ENCODE assay signal across 14 cellular contexts in genomic region chr1:13737388-13737787, GRCh38. TPM values are rescaled to one million over a fixed set of nuclear protein-coding genes. Genes with fewer than 3 reads are reported as not detected.
DNase-seq lines count a peak whose midpoint lies in the region; ATAC-seq lines count a peak whose summit lies in the region.
"Had no signal": no experiment of that assay in that cellular context is flagged by ENCODE, and none has a peak within 500 bp of the region (broad histone marks: within the 10 kb centered on the region; RNA-seq: fewer than 3 reads in every experiment).

No MANE protein-coding gene starts in this region.

- CTCF ChIA-PET in activated CD4-positive, alpha-beta T cell treated with anti-CD3 and anti-CD28 coated beads for 36 hours (lab: Charles Lee) = interaction anchor here (1.2 to 1.7 kb wide), 2 partner anchors 10 to 11 kb away, joined by 5 read pairs; no protein-coding TSS in a partner anchor

- no peaks in the 10 kb centered on the region for H3K27me3 ChIP-seq in HAP-1 (ENCODE audit: low read depth)
- H3K27me3 ChIP-seq: colonic mucosa, spleen, upper lobe of left lung had no signal

- H3K27me3 Mint-ChIP-seq in activated CD4-positive, alpha-beta T cell treated with anti-CD3 and anti-CD28 coated beads for 36 hours = no peaks in the 10 kb centered on the region
- H3K27me3 Mint-ChIP-seq in activated naive CD8-positive, alpha-beta T cell = no peaks in the 10 kb centered on the region
- H3K27me3 Mint-ChIP-seq in stimulated activated memory B cell treated with anti-CD40 and anti-IgM and Interleukin-4, amounts not matched to agents 10 μg/mL and 1 μg/mL and 100 μg/mL, for 72 hours = no peaks in the 10 kb centered on the region

- H3K4me3 ChIP-seq in HAP-1 = no peak overlapping the region
- H3K4me3 ChIP-seq: colonic mucosa, lower lobe of right lung, spleen, upper lobe of left lung had no signal

- peak overlapping the region; percentile 17 for H3K27ac Mint-ChIP-seq in activated CD4-positive, alpha-beta T cell treated with anti-CD3 and anti-CD28 coated beads for 36 hours
- peak overlapping the region; percentile 67 for H3K27ac Mint-ChIP-seq in activated naive CD8-positive, alpha-beta T cell
- H3K27ac Mint-ChIP-seq in stimulated activated memory B cell treated with anti-CD40 and anti-IgM and Interleukin-4, amounts not matched to agents 10 μg/mL and 1 μg/mL and 100 μg/mL, for 72 hours = peak overlapping the region; percentile 77

- no peaks in the 10 kb centered on the region; the same call in 1 of the 2 replicates for H3K36me3 ChIP-seq in HAP-1 (replicated peaks)
- H3K36me3 ChIP-seq: colonic mucosa had no signal

- DNase-seq in activated CD4-positive, alpha-beta T cell treated with anti-CD3 and anti-CD28 coated beads for 36 hours = no peak
- DNase-seq in activated CD4-positive, alpha-beta T cell treated with anti-CD3 and anti-CD28 coated beads, Interleukin-2, amount 50 U/mL, for 4 hours = no peak
- DNase-seq in NCI-H1436 treated with DMSO at 0.1 percent for 48 hours (lab: John Stamatoyannopoulos, UW) (peak; percentile 81), cardiac septum (ENCODE audit: low spot score) (no peak), HAP-1 (ENCODE audit: low spot score in 2 of 2) (no peak)
- DNase-seq: colonic mucosa, hippocampal formation, lower lobe of right lung, NCI-H1694, spleen, upper lobe of left lung had no signal

- peak; percentile 79 for ATAC-seq in activated CD4-positive, alpha-beta T cell treated with anti-CD3 and anti-CD28 coated beads for 36 hours
- ATAC-seq in stimulated activated memory B cell treated with anti-CD40 and anti-IgM and Interleukin-4, amounts not matched to agents 10 μg/mL and 1 μg/mL and 100 μg/mL, for 72 hours = no peak
- no peak for ATAC-seq in GM18858 (IDR thresholded peaks at IDR 0.05; ENCODE audit: unreplicated experiment)
- ATAC-seq: lower lobe of right lung had no signal

- H3K4me1 ChIP-seq in HAP-1 = no peaks in the 10 kb centered on the region; the same call in 1 of the 2 replicates
- H3K4me1 ChIP-seq: colonic mucosa, lower lobe of right lung had no signal

- peaks cover 16% of the 10 kb centered on the region for H3K36me3 Mint-ChIP-seq in activated CD4-positive, alpha-beta T cell treated with anti-CD3 and anti-CD28 coated beads for 36 hours (ENCODE audit: low read depth)
- H3K36me3 Mint-ChIP-seq in activated naive CD8-positive, alpha-beta T cell = peaks cover 4% of the 10 kb centered on the region
- peaks cover 31% of the 10 kb centered on the region for H3K36me3 Mint-ChIP-seq in stimulated activated memory B cell treated with anti-CD40 and anti-IgM and Interleukin-4, amounts not matched to agents 10 μg/mL and 1 μg/mL and 100 μg/mL, for 72 hours

- in situ Hi-C loops in HAP-1 (cut with MboI; ENCODE audit: low sequenced_read_pairs) = no loop called here

- no peaks in the 10 kb centered on the region for H3K9me3 Mint-ChIP-seq in activated CD4-positive, alpha-beta T cell treated with anti-CD3 and anti-CD28 coated beads for 36 hours (ENCODE audit: low read depth)
- H3K9me3 Mint-ChIP-seq in activated naive CD8-positive, alpha-beta T cell (ENCODE audit: low read depth) = no peaks in the 10 kb centered on the region
- H3K9me3 Mint-ChIP-seq in stimulated activated memory B cell treated with anti-CD40 and anti-IgM and Interleukin-4, amounts not matched to agents 10 μg/mL and 1 μg/mL and 100 μg/mL, for 72 hours = no peaks in the 10 kb centered on the region

- H3K4me3 Mint-ChIP-seq in activated CD4-positive, alpha-beta T cell treated with anti-CD3 and anti-CD28 coated beads for 36 hours = no peak overlapping the region
- peak overlapping the region; percentile 22 for H3K4me3 Mint-ChIP-seq in activated naive CD8-positive, alpha-beta T cell
- no peak overlapping the region for H3K4me3 Mint-ChIP-seq in stimulated activated memory B cell treated with anti-CD40 and anti-IgM and Interleukin-4, amounts not matched to agents 10 μg/mL and 1 μg/mL and 100 μg/mL, for 72 hours

- H3K9me3 ChIP-seq in HAP-1 = no peaks in the 10 kb centered on the region
- H3K9me3 ChIP-seq: colonic mucosa, lower lobe of right lung, spleen, upper lobe of left lung had no signal

- intact Hi-C loops in activated CD4-positive, alpha-beta T cell treated with anti-CD3 and anti-CD28 coated beads for 36 hours (cut with DNase I, micrococcal nuclease) = loop anchor here in 1 of 2 experiments (1.0 to 10.0 kb wide), 2 partner anchors 12 to 1787 kb away; partner anchors contain the start of genes CASP9 and DNAJC16
- intact Hi-C loops in cardiac septum (cut with DNase I) = no loop called here

- POLR2A ChIA-PET in activated CD4-positive, alpha-beta T cell treated with anti-CD3 and anti-CD28 coated beads for 36 hours (lab: Charles Lee) = interaction anchor here (1.0 kb wide), 1 partner anchor 12 kb away, joined by 3 read pairs; no protein-coding TSS in a partner anchor

- H3K4me1 Mint-ChIP-seq in activated CD4-positive, alpha-beta T cell treated with anti-CD3 and anti-CD28 coated beads for 36 hours = peaks cover 52% of the 10 kb centered on the region
- peaks cover 66% of the 10 kb centered on the region for H3K4me1 Mint-ChIP-seq in activated naive CD8-positive, alpha-beta T cell (ENCODE audit: low read depth)
- peaks cover 51% of the 10 kb centered on the region for H3K4me1 Mint-ChIP-seq in stimulated activated memory B cell treated with anti-CD40 and anti-IgM and Interleukin-4, amounts not matched to agents 10 μg/mL and 1 μg/mL and 100 μg/mL, for 72 hours

RNA-seq across cellular contexts. Expression of gene PRDM2, which starts 37.4 kb away (rescaled TPM):
- 10 to 100 TPM; 36.2 to 46.7 TPM for total RNA-seq in activated CD4-positive, alpha-beta T cell treated with anti-CD3 and anti-CD28 coated beads for 36 hours
- total RNA-seq in cardiac septum = 44.5 TPM

Comparison
In these comparisons a context has a peak if more than half of its experiments do, and no peak if none do; other contexts are left out.
1. H3K27ac Mint-ChIP-seq: peak in every context shown above with its lines; median percentile 77 in stimulated activated memory B cell treated with anti-CD40 and anti-IgM and Interleukin-4, amounts not matched to agents 10 μg/mL and 1 μg/mL and 100 μg/mL, for 72 hours; 67 in activated naive CD8-positive, alpha-beta T cell; 17 in activated CD4-positive, alpha-beta T cell treated with anti-CD3 and anti-CD28 coated beads for 36 hours.